Comparison of ENCODE assay signal across 1 cellular context in genomic region chr1:19072285-19072981, GRCh38.
TF ChIP-seq lines count a peak whose summit lies in the region.

No MANE protein-coding gene starts in this region.

TF ChIP-seq in GM12878, 131 proteins besides CTCF, POLR2A, EP300 and RAD21 (continued from another document):
- no peak for TF ChIP-seq ZBTB33 (IDR thresholded peaks at IDR 0.05)
- TF ChIP-seq WRNIP1 (IDR thresholded peaks at IDR 0.05; ENCODE audit: borderline replicate concordance, low read depth, low read length): no peak
- TF ChIP-seq IRF3 (IDR thresholded peaks at IDR 0.05): no peak
- no peak for TF ChIP-seq EGR1 (IDR thresholded peaks at IDR 0.05; ENCODE audit: borderline replicate concordance in 1 of 2, low read depth in 2 of 2, low read length in 2 of 2)
- no peak for TF ChIP-seq BHLHE40 (IDR thresholded peaks at IDR 0.05; ENCODE audit: borderline replicate concordance in 1 of 2, low read depth in 2 of 2, low read length in 1 of 2)
- TF ChIP-seq TCF3 (IDR thresholded peaks at IDR 0.05; ENCODE audit: borderline replicate concordance, insufficient read depth, low read depth, low read length): no peak
- TF ChIP-seq POU2F2 (IDR thresholded peaks at IDR 0.05; ENCODE audit: borderline replicate concordance, low read depth, low read length): no peak
- no peak for TF ChIP-seq CEBPB (IDR thresholded peaks at IDR 0.05; ENCODE audit: borderline replicate concordance in 1 of 2, low read depth in 2 of 2, low read length in 2 of 2)
- TF ChIP-seq NFXL1 (IDR thresholded peaks at IDR 0.05; ENCODE audit: borderline replicate concordance): no peak
- no peak for TF ChIP-seq ZNF592 (IDR thresholded peaks at IDR 0.05)
- no peak for TF ChIP-seq LARP7 (IDR thresholded peaks at IDR 0.05)
- no peak for TF ChIP-seq CHD1 (IDR thresholded peaks at IDR 0.05; ENCODE audit: low read depth, low read length)
- TF ChIP-seq GATAD2B (conservative IDR thresholded peaks at IDR 0.05; ENCODE audit: low read depth): no peak
- no peak for TF ChIP-seq IRF4 (IDR thresholded peaks at IDR 0.05; ENCODE audit: low read depth, low read length)
- TF ChIP-seq EZH2 (IDR thresholded peaks at IDR 0.05; ENCODE audit: borderline replicate concordance, control insufficient read depth, low read depth, low read length): no peak
- TF ChIP-seq ZNF384 (IDR thresholded peaks at IDR 0.05; ENCODE audit: borderline replicate concordance, low read depth, low read length): no peak
- no peak for TF ChIP-seq IKZF1 (conservative IDR thresholded peaks at IDR 0.05)
- no peak for TF ChIP-seq SP1 (IDR thresholded peaks at IDR 0.05; ENCODE audit: low read depth, low read length)
